2 cellular contexts compared by ENCODE assay signal in genomic region chr1:15820478-15820877, GRCh38.
TF ChIP-seq lines count a peak whose summit lies in the region.

No MANE protein-coding gene starts in this region.

TF ChIP-seq in HEK293, 187 proteins besides CTCF, POLR2A, EP300 and RAD21 (continued from another document):
- TF ChIP-seq ZSCAN5A (tag by site-specific recombination; IDR thresholded peaks at IDR 0.05) (no peak), ZNF133 (tag by site-specific recombination; IDR thresholded peaks at IDR 0.05) (no peak), ZNF121 (tag by site-specific recombination; IDR thresholded peaks at IDR 0.05) (peak; percentile 98)

TF ChIP-seq in H1, 55 proteins besides CTCF, POLR2A, EP300 and RAD21 (continued from another document):
- TF ChIP-seq BRCA1 (IDR thresholded peaks at IDR 0.05; ENCODE audit: low read depth, low read length): no peak
- no peak for TF ChIP-seq SIN3A (conservative IDR thresholded peaks at IDR 0.05 in 1 of 2, IDR thresholded peaks at IDR 0.05 in 1 of 2; ENCODE audit: low read depth in 1 of 2, low read length in 2 of 2)
- TF ChIP-seq E2F6 (IDR thresholded peaks at IDR 0.05): no peak
- TF ChIP-seq CEBPB (IDR thresholded peaks at IDR 0.05; ENCODE audit: low read depth, low read length): no peak
- TF ChIP-seq MAFK (IDR thresholded peaks at IDR 0.05; ENCODE audit: low read depth, low read length): no peak
- no peak for TF ChIP-seq SAP30 (IDR thresholded peaks at IDR 0.05; ENCODE audit: insufficient read depth, insufficient replicate concordance, low read length)
- no peak for TF ChIP-seq JUND (IDR thresholded peaks at IDR 0.05; ENCODE audit: low read length)
- TF ChIP-seq CBX5 (IDR thresholded peaks at IDR 0.05; ENCODE audit: low read depth, low read length): no peak
- no peak for TF ChIP-seq CTBP2 (IDR thresholded peaks at IDR 0.05; ENCODE audit: borderline replicate concordance, insufficient read depth, insufficient read length, low read length)
- TF ChIP-seq PHF8 (conservative IDR thresholded peaks at IDR 0.05; ENCODE audit: low read depth, low read length): no peak
- TF ChIP-seq RXRA (IDR thresholded peaks at IDR 0.05; ENCODE audit: insufficient read depth, low read depth, low read length): no peak
- no peak for TF ChIP-seq HDAC2 (IDR thresholded peaks at IDR 0.05; ENCODE audit: borderline replicate concordance in 1 of 2, low read depth in 2 of 2, low read length in 2 of 2)
- TF ChIP-seq TAF1 (IDR thresholded peaks at IDR 0.05; ENCODE audit: low read depth, low read length): no peak
- TF ChIP-seq MAX (IDR thresholded peaks at IDR 0.05): no peak
